In genomic region chr13:78012046-78012445, GRCh38 we compare ENCODE assay signal across 27 cellular contexts.
"Had no signal": no experiment of that assay in that cellular context is flagged by ENCODE, and none has a peak within 500 bp of the region (broad histone marks: within the 10 kb centered on the region; RNA-seq: fewer than 3 reads in every experiment).

No MANE protein-coding gene starts in this region.

- H3K79me2 ChIP-seq: parathyroid adenoma had no signal

- DNase-seq: hippocampal formation; left colon; left lung; lower lobe of right lung; mammary epithelial cell; mesenchymal stem cell; naive B cell; natural killer cell; nephron progenitor cell; occipital lobe; psoas muscle; right lobe of liver; stimulated activated CD4-positive, alpha-beta T cell treated with anti-CD3 and anti-CD28 coated beads, Interleukin-2, amount 100 ng/mL, for 24 hours; stimulated activated CD4-positive, alpha-beta T cell treated with anti-CD3 and anti-CD28 coated beads, Interleukin-4, amount 100 ng/mL, for 1 hour; stimulated activated naive B cell treated with anti-CD40 and anti-IgM and Interleukin-4, amounts not matched to agents 10 μg/mL and 1 μg/mL and 100 μg/mL, for 72 hours; stimulated activated naive CD8-positive, alpha-beta T cell treated with anti-CD3 and anti-CD28 coated beads, Interleukin-15, Interleukin-2, amounts not matched to agents 100 U/mL and 50 U/mL, for 24 hours; stomach; testis; thyroid gland; transverse colon; upper lobe of right lung had no signal

- H3K9ac ChIP-seq: neural progenitor cell, parathyroid adenoma had no signal

- H3K36me3 ChIP-seq: left lung, lower lobe of right lung, neural progenitor cell, neutrophil, right lobe of liver, stomach, thyroid gland, transverse colon, upper lobe of right lung had no signal

- H3K4me2 ChIP-seq: neural progenitor cell, smooth muscle cell had no signal

- H3K4me1 ChIP-seq: left lung, lower lobe of right lung, neural progenitor cell, parathyroid adenoma, psoas muscle, right lobe of liver, stomach, testis, thyroid gland, transverse colon, upper lobe of right lung had no signal

- H3K9me3 ChIP-seq: lower lobe of right lung, neutrophil, right lobe of liver, testis, thyroid gland, transverse colon, upper lobe of right lung had no signal

- H3K4me3 ChIP-seq: left lung, lower lobe of right lung, neural progenitor cell, psoas muscle, right lobe of liver, smooth muscle cell, stomach, testis, thyroid gland, transverse colon, upper lobe of right lung had no signal

- H3K27ac ChIP-seq: left lung, lower lobe of right lung, neural progenitor cell, neutrophil, parathyroid adenoma, psoas muscle, right lobe of liver, stomach, testis, thyroid gland, transverse colon, upper lobe of right lung had no signal

- H3K27me3 ChIP-seq: left lung, neural progenitor cell, neutrophil, right lobe of liver, stomach, testis, thyroid gland, transverse colon, upper lobe of right lung had no signal

- FAIRE-seq: keratinocyte, urothelium cell line had no signal

- ATAC-seq: left colon; left lung; lower lobe of right lung; natural killer cell; psoas muscle; right lobe of liver; stimulated activated naive B cell treated with anti-CD40 and anti-IgM and Interleukin-4, amounts not matched to agents 10 μg/mL and 1 μg/mL and 100 μg/mL, for 72 hours; stimulated activated naive CD8-positive, alpha-beta T cell treated with anti-CD3 and anti-CD28 coated beads, Interleukin-15, Interleukin-2, amounts not matched to agents 100 U/mL and 50 U/mL, for 24 hours; upper lobe of right lung had no signal

- H2AFZ ChIP-seq: neural progenitor cell, parathyroid adenoma had no signal
